In genomic region chr3:131749826-131750225, GRCh38 we compare ENCODE assay signal across 8 cellular contexts.
"Had no signal": no experiment of that assay in that cellular context is flagged by ENCODE, and none has a peak within 500 bp of the region (broad histone marks: within the 10 kb centered on the region; RNA-seq: fewer than 3 reads in every experiment).

No MANE protein-coding gene starts in this region.

- H3K27ac Mint-ChIP-seq: H9, HFFc6 had no signal

- H3K27ac ChIP-seq: GM23248 had no signal

- H3K36me3 ChIP-seq: HAP-1 had no signal

- H3K4me3 ChIP-seq: GM23248, HAP-1 had no signal

- H3K9me3 Mint-ChIP-seq: H9, HFFc6 had no signal

- H3K9ac ChIP-seq: GM23248 had no signal

- DNase-seq: GM23248, GOT3, H7, H9, HCEC 1CT, HFFc6 had no signal

- H3K9me3 ChIP-seq: HAP-1 had no signal

- ATAC-seq: HCT116 had no signal

- H3K4me3 Mint-ChIP-seq: H9, HFFc6 had no signal

- H2AFZ ChIP-seq: GM23248 had no signal
